In genomic region chr18:10242922-10243680, GRCh38 we compare ENCODE assay signal across 1 cellular context.
TF ChIP-seq lines count a peak whose summit lies in the region.

No MANE protein-coding gene starts in this region.

TF ChIP-seq in GM23338, 12 proteins besides CTCF, POLR2A, EP300 and RAD21 (continued from another document):
- TF ChIP-seq REST (IDR thresholded peaks at IDR 0.05; ENCODE audit: unreplicated experiment) = no peak
- no peak for TF ChIP-seq NANOG (IDR thresholded peaks at IDR 0.05; ENCODE audit: borderline replicate concordance)
- TF ChIP-seq ETS1 (IDR thresholded peaks at IDR 0.05) = no peak
- no peak for TF ChIP-seq EZH2 (IDR thresholded peaks at IDR 0.05; ENCODE audit: low read depth, unreplicated experiment)
